1 cellular context compared by ENCODE assay signal in genomic region chr1:160108888-160109662, GRCh38.
TF ChIP-seq lines count a peak whose summit lies in the region.

No MANE protein-coding gene starts in this region.

TF ChIP-seq in K562, 482 proteins besides CTCF, POLR2A, EP300 and RAD21 (continued from another document and continues in another):
- TF ChIP-seq, protein P1, sequence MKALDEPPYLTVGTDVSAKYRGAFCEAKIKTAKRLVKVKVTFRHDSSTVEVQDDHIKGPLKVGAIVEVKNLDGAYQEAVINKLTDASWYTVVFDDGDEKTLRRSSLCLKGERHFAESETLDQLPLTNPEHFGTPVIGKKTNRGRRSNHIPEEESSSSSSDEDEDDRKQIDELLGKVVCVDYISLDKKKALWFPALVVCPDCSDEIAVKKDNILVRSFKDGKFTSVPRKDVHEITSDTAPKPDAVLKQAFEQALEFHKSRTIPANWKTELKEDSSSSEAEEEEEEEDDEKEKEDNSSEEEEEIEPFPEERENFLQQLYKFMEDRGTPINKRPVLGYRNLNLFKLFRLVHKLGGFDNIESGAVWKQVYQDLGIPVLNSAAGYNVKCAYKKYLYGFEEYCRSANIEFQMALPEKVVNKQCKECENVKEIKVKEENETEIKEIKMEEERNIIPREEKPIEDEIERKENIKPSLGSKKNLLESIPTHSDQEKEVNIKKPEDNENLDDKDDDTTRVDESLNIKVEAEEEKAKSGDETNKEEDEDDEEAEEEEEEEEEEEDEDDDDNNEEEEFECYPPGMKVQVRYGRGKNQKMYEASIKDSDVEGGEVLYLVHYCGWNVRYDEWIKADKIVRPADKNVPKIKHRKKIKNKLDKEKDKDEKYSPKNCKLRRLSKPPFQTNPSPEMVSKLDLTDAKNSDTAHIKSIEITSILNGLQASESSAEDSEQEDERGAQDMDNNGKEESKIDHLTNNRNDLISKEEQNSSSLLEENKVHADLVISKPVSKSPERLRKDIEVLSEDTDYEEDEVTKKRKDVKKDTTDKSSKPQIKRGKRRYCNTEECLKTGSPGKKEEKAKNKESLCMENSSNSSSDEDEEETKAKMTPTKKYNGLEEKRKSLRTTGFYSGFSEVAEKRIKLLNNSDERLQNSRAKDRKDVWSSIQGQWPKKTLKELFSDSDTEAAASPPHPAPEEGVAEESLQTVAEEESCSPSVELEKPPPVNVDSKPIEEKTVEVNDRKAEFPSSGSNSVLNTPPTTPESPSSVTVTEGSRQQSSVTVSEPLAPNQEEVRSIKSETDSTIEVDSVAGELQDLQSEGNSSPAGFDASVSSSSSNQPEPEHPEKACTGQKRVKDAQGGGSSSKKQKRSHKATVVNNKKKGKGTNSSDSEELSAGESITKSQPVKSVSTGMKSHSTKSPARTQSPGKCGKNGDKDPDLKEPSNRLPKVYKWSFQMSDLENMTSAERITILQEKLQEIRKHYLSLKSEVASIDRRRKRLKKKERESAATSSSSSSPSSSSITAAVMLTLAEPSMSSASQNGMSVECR (CRISPR knock-in tag; IDR thresholded peaks at IDR 0.05): no peak
- TF ChIP-seq SRSF7 (optimal IDR thresholded peaks at IDR 0.05; ENCODE audit: low read depth, low read length) (no peak), YBX1 (IDR thresholded peaks at IDR 0.05) (no peak), BDP1 (IDR thresholded peaks at IDR 0.05; ENCODE audit: insufficient read depth, insufficient read length) (no peak), ZNF778 (CRISPR knock-in tag; IDR thresholded peaks at IDR 0.05) (no peak), GTF3C2 (IDR thresholded peaks at IDR 0.05; ENCODE audit: borderline replicate concordance, extremely low read depth, insufficient read length) (no peak), ZNF644 (tag; IDR thresholded peaks at IDR 0.05; ENCODE audit: low read depth) (no peak), MBD1 (CRISPR knock-in tag; IDR thresholded peaks at IDR 0.05) (no peak), TSHZ1 (CRISPR knock-in tag; IDR thresholded peaks at IDR 0.05) (no peak), ZNF324 (CRISPR knock-in tag; IDR thresholded peaks at IDR 0.05) (no peak), NR1H2 (CRISPR knock-in tag; IDR thresholded peaks at IDR 0.05) (no peak), ZNF217 (CRISPR knock-in tag; IDR thresholded peaks at IDR 0.05) (no peak), ZFPM2 (CRISPR knock-in tag; IDR thresholded peaks at IDR 0.05) (no peak), ZNF408 (CRISPR knock-in tag; IDR thresholded peaks at IDR 0.05; ENCODE audit: low read depth) (no peak), ZNF785 (CRISPR knock-in tag; IDR thresholded peaks at IDR 0.05) (no peak), GABPB2 (CRISPR knock-in tag; conservative IDR thresholded peaks at IDR 0.05) (no peak), ZKSCAN8 (CRISPR knock-in tag; IDR thresholded peaks at IDR 0.05) (no peak), THAP12 (CRISPR knock-in tag; IDR thresholded peaks at IDR 0.05) (no peak), ZNF592 (IDR thresholded peaks at IDR 0.05) (no peak), DACH1 (IDR thresholded peaks at IDR 0.05; ENCODE audit: partially characterized antibody) (no peak), ZNF395 (CRISPR knock-in tag; IDR thresholded peaks at IDR 0.05) (no peak)
- TF ChIP-seq, protein P2, sequence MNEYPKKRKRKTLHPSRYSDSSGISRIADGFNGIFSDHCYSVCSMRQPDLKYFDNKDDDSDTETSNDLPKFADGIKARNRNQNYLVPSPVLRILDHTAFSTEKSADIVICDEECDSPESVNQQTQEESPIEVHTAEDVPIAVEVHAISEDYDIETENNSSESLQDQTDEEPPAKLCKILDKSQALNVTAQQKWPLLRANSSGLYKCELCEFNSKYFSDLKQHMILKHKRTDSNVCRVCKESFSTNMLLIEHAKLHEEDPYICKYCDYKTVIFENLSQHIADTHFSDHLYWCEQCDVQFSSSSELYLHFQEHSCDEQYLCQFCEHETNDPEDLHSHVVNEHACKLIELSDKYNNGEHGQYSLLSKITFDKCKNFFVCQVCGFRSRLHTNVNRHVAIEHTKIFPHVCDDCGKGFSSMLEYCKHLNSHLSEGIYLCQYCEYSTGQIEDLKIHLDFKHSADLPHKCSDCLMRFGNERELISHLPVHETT (CRISPR knock-in tag; conservative IDR thresholded peaks at IDR 0.05 in 1 of 2, IDR thresholded peaks at IDR 0.05 in 1 of 2): no peak
- TF ChIP-seq, protein P3, sequence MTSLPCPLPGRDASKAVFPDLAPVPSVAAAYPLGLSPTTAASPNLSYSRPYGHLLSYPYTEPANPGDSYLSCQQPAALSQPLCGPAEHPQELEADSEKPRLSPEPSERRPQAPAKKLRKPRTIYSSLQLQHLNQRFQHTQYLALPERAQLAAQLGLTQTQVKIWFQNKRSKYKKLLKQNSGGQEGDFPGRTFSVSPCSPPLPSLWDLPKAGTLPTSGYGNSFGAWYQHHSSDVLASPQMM (CRISPR knock-in tag; IDR thresholded peaks at IDR 0.05): no peak
- TF ChIP-seq, protein P4, sequence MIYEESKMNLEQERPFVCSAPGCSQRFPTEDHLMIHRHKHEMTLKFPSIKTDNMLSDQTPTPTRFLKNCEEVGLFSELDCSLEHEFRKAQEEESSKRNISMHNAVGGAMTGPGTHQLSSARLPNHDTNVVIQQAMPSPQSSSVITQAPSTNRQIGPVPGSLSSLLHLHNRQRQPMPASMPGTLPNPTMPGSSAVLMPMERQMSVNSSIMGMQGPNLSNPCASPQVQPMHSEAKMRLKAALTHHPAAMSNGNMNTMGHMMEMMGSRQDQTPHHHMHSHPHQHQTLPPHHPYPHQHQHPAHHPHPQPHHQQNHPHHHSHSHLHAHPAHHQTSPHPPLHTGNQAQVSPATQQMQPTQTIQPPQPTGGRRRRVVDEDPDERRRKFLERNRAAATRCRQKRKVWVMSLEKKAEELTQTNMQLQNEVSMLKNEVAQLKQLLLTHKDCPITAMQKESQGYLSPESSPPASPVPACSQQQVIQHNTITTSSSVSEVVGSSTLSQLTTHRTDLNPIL (CRISPR knock-in tag; IDR thresholded peaks at IDR 0.05): no peak
- TF ChIP-seq, protein P5, sequence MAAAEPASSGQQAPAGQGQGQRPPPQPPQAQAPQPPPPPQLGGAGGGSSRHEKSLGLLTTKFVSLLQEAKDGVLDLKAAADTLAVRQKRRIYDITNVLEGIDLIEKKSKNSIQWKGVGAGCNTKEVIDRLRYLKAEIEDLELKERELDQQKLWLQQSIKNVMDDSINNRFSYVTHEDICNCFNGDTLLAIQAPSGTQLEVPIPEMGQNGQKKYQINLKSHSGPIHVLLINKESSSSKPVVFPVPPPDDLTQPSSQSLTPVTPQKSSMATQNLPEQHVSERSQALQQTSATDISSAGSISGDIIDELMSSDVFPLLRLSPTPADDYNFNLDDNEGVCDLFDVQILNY (CRISPR knock-in tag; IDR thresholded peaks at IDR 0.05): no peak
